ENCODE assay signal across 9 cellular contexts in the genomic region with DNA sequence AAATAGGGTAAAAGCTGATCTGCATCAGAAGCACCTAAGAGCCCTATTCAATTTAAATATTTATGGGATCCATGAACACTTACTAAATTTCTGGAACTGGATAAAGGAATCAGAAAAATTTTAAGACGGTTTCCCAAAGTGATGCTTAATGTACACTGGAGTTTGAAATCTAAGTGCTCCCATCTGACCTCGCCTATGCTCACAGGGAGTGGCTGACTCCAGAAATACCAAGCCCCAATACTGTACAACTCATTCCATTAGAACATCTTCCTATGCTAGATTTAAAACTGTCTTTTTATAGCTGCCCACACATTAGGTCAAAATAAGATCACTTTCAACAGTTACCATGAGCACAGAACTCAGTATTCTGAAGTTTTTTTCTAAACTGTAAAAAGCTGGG.
"Had no signal": no experiment of that assay in that cellular context is flagged by ENCODE, and none has a peak within 500 bp of the region (broad histone marks: within the 10 kb centered on the region; RNA-seq: fewer than 3 reads in every experiment).

No MANE protein-coding gene starts in this region.

- H3K4me1 ChIP-seq: HAP-1 had no signal

- ATAC-seq: GM23338, HCT116 had no signal

- H3K4me2 ChIP-seq: GM23338 had no signal

- H3K36me3 ChIP-seq: HAP-1 had no signal

- H3K9ac ChIP-seq: GM23248 had no signal

- H3K9me3 ChIP-seq: HAP-1 had no signal

- H3K27ac ChIP-seq: GM23248 had no signal

- H3K4me3 ChIP-seq: GM23248, GM23338, HAP-1 had no signal

- H2AFZ ChIP-seq: GM23248, GM23338 had no signal

- DNase-seq: GM23248, GOT3, H7, H9, HCEC 1CT, HFFc6 had no signal
